Comparison of ENCODE assay signal across 1 cellular context in genomic region chrX:37873220-37873619, GRCh38.
TF ChIP-seq lines count a peak whose summit lies in the region.

No MANE protein-coding gene starts in this region.

TF ChIP-seq in IMR-90, 13 proteins besides CTCF, POLR2A, EP300 and RAD21 (continued from another document):
- TF ChIP-seq FOS (IDR thresholded peaks at IDR 0.05; ENCODE audit: low read depth, low read length) = no peak
- no peak for TF ChIP-seq MXI1 (IDR thresholded peaks at IDR 0.05; ENCODE audit: borderline replicate concordance, low read depth, low read length)
- no peak for TF ChIP-seq USF2 (IDR thresholded peaks at IDR 0.05; ENCODE audit: low read depth, low read length)
- no peak for TF ChIP-seq RCOR1 (IDR thresholded peaks at IDR 0.05; ENCODE audit: insufficient replicate concordance, low read length)
- no peak for TF ChIP-seq BHLHE40 (IDR thresholded peaks at IDR 0.05; ENCODE audit: low read depth, low read length)
- no peak for TF ChIP-seq MAFK (IDR thresholded peaks at IDR 0.05; ENCODE audit: low read depth, low read length)
- TF ChIP-seq NFE2L2 (IDR thresholded peaks at IDR 0.05; ENCODE audit: low read depth, low read length) = no peak
- no peak for TF ChIP-seq CEBPB (IDR thresholded peaks at IDR 0.05; ENCODE audit: low read depth, low read length)
